Comparison of ENCODE assay signal across 10 cellular contexts in the genomic region with DNA sequence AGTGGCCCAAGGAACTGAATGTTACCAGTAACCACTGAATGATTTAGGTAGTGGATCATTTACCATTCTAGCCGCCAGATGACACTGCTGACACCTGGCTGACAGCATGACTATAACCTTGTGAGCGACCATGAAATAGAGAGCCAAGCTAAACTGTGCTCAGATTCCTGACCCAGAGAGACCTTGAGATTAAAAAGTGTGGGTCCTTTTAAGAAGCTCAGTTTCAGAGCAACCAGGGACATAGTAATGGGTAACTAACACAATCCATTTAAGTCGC.
DNase-seq lines count a peak whose midpoint lies in the region; ATAC-seq, FAIRE-seq and TF ChIP-seq lines count a peak whose summit lies in the region.
"Had no signal": no experiment of that assay in that cellular context is flagged by ENCODE, and none has a peak within 500 bp of the region (broad histone marks: within the 10 kb centered on the region; RNA-seq: fewer than 3 reads in every experiment).

No MANE protein-coding gene starts in this region.

- peak; percentile 90 for ATAC-seq in GM19043 (IDR thresholded peaks at IDR 0.05; ENCODE audit: low read depth, unreplicated experiment)
- ATAC-seq in HG03378 (IDR thresholded peaks at IDR 0.05; ENCODE audit: unreplicated experiment), result peak; percentile 78
- no peak for ATAC-seq in T-helper 17 cell

- H3K4me3 ChIP-seq in bronchial epithelial cell (ENCODE audit: low read depth, low read length) (no peak overlapping the region), coronary artery (no peak overlapping the region)
- H3K4me3 ChIP-seq: Peyer's patch had no signal

- TF ChIP-seq CTCF in bronchial epithelial cell (IDR thresholded peaks at IDR 0.05; ENCODE audit: insufficient read depth, low read length, severe bottlenecking) (peak; percentile 25), progenitor cell of endocrine pancreas (IDR thresholded peaks at IDR 0.05; ENCODE audit: unreplicated experiment) (peak; percentile 26), coronary artery (IDR thresholded peaks at IDR 0.05) (no peak)

- no peak overlapping the region for H3K27ac Mint-ChIP-seq in progenitor cell of endocrine pancreas
- H3K27ac Mint-ChIP-seq in T-helper 17 cell, result no peak overlapping the region
- H3K27ac Mint-ChIP-seq: immature natural killer cell had no signal

- DNase-seq in bronchial epithelial cell (ENCODE audit: low read depth) (peak; percentile 13), progenitor cell of endocrine pancreas (ENCODE audit: low spot score, unreplicated experiment) (no peak), NCI-H748 treated with DMSO at 0.1 percent for 48 hours (lab: John Stamatoyannopoulos, UW) (no peak), NCI-H446 treated with DMSO at 0.1 percent for 48 hours (lab: John Stamatoyannopoulos, UW) (no peak), coronary artery (ENCODE audit: low spot score) (no peak), T-helper 17 cell (no peak)
- DNase-seq: Peyer's patch had no signal

- H3K27me3 ChIP-seq in bronchial epithelial cell (ENCODE audit: control insufficient read depth, insufficient read depth, low read length), result no peaks in the 10 kb centered on the region
- H3K27me3 ChIP-seq: Peyer's patch had no signal

- peak; percentile 47 for FAIRE-seq in bronchial epithelial cell (lab: Jason Lieb, UNC)

- H3K9me3 ChIP-seq in T-helper 17 cell (ENCODE audit: control insufficient read depth, low read length, poor library complexity, severe bottlenecking), result no peaks in the 10 kb centered on the region
- H3K9me3 ChIP-seq: Peyer's patch had no signal

- no peaks in the 10 kb centered on the region for H3K36me3 ChIP-seq in bronchial epithelial cell (ENCODE audit: control insufficient read depth, insufficient read depth, low read length)
- H3K36me3 ChIP-seq: Peyer's patch had no signal

- H3K27ac ChIP-seq in coronary artery, result no peak overlapping the region
- H3K27ac ChIP-seq: Peyer's patch had no signal

- H3K4me3 Mint-ChIP-seq in progenitor cell of endocrine pancreas (ENCODE audit: low read depth), result no peak overlapping the region
- no peak overlapping the region for H3K4me3 Mint-ChIP-seq in T-helper 17 cell
- H3K4me3 Mint-ChIP-seq: immature natural killer cell had no signal

- H3K4me1 Mint-ChIP-seq in progenitor cell of endocrine pancreas (ENCODE audit: low read depth), result peaks cover 6% of the 10 kb centered on the region
- no peaks in the 10 kb centered on the region for H3K4me1 Mint-ChIP-seq in T-helper 17 cell
- H3K4me1 Mint-ChIP-seq: immature natural killer cell had no signal

- no peaks in the 10 kb centered on the region for H3K36me3 Mint-ChIP-seq in progenitor cell of endocrine pancreas (ENCODE audit: insufficient read depth)
- no peaks in the 10 kb centered on the region for H3K36me3 Mint-ChIP-seq in T-helper 17 cell (ENCODE audit: low read depth)

- no peaks in the 10 kb centered on the region for H3K27me3 Mint-ChIP-seq in progenitor cell of endocrine pancreas
- H3K27me3 Mint-ChIP-seq in T-helper 17 cell, result no peaks in the 10 kb centered on the region

- H3K9me3 Mint-ChIP-seq in progenitor cell of endocrine pancreas (ENCODE audit: low read depth), result no peaks in the 10 kb centered on the region
